ENCODE assay signal across 16 cellular contexts in genomic region chrX:49242545-49243066, GRCh38. TPM values are rescaled to one million over a fixed set of nuclear protein-coding genes. Genes with fewer than 3 reads are reported as not detected.
DNase-seq lines count a peak whose midpoint lies in the region; TF ChIP-seq lines count a peak whose summit lies in the region.
"Had no signal": no experiment of that assay in that cellular context is flagged by ENCODE, and none has a peak within 500 bp of the region (broad histone marks: within the 10 kb centered on the region; RNA-seq: fewer than 3 reads in every experiment).

No MANE protein-coding gene starts in this region.

- no peak overlapping the region for H3K4me3 ChIP-seq in epithelial cell of esophagus (ENCODE audit: low read length)
- H3K4me3 ChIP-seq: PC-9 had no signal

- peak overlapping the region; percentile 19 for H3K27ac ChIP-seq in RWPE1
- H3K27ac ChIP-seq: PC-9 had no signal

- DNase-seq in Daoy (ENCODE audit: low read depth) (peak; percentile 20), HCEC 1CT (peak; percentile 6), RWPE1 (ENCODE audit: low spot score) (peak; percentile 3), epithelial cell of esophagus (ENCODE audit: low read depth) (peak; percentile 2), amygdala (lab: John Stamatoyannopoulos, UW) (no peak), DMS153 (lab: John Stamatoyannopoulos, UW) (no peak), NCI-H1436 (lab: John Stamatoyannopoulos, UW) (no peak)
- no peak for DNase-seq in activated CD4-positive, alpha-beta T cell treated with anti-CD3 and anti-CD28 coated beads for 4 hours
- DNase-seq: CD4-positive, CD25-positive, alpha-beta regulatory T cell; GF-D8; GOT3; Kasumi-1; NCI-H1694; NCI-H345; PC-9; SHP77 had no signal

- POLR2A ChIA-PET in RWPE1 (lab: Yijun Ruan, JAX; ENCODE audit: low non-redundant PET) = no interaction called here

- CTCF ChIA-PET in RWPE1 (lab: Yijun Ruan, JAX) = no interaction called here

- no peak for TF ChIP-seq CTCF in RWPE1 (conservative IDR thresholded peaks at IDR 0.05; ENCODE audit: low read depth)
- no peak for TF ChIP-seq CTCF in epithelial cell of esophagus (IDR thresholded peaks at IDR 0.05; ENCODE audit: insufficient read depth, low read depth, low read length, missing control alignments)

RNA-seq across cellular contexts. Expression of gene CCDC22, which starts 7.3 kb away (rescaled TPM):
- 12.3 and 12.4 TPM in 2 replicates for total RNA-seq in Daoy (2014; rRNA removed; shearing (Covaris generic))

RNA-seq across cellular contexts. Expression of gene CACNA1F, which starts 9.5 kb away (rescaled TPM):
- total RNA-seq in Daoy (2014; rRNA removed; shearing (Covaris generic)) = not detected in 2 replicates
- total RNA-seq: PC-9 had no signal

RNA-seq across cellular contexts. Expression of gene FOXP3, which starts 21.9 kb away (rescaled TPM):
- not detected in 2 replicates for total RNA-seq in Daoy (2014; rRNA removed; shearing (Covaris generic))
- total RNA-seq: PC-9 had no signal

RNA-seq across cellular contexts. Expression of gene PPP1R3F, which starts 27.0 kb away (rescaled TPM):
- 6.5 and 7.2 TPM in 2 replicates for total RNA-seq in Daoy (2014; rRNA removed; shearing (Covaris generic))

RNA-seq across cellular contexts. Expression of gene SYP, which starts 42.6 kb away (rescaled TPM):
- 7.5 and 7.6 TPM in 2 replicates for total RNA-seq in Daoy (2014; rRNA removed; shearing (Covaris generic))

Comparison
In these comparisons a context has a peak if more than half of its experiments do, and no peak if none do; other contexts are left out.
1. DNase-seq: peak in Daoy (single experiment), HCEC 1CT (single experiment), RWPE1 (single experiment) and epithelial cell of esophagus (single experiment); none in activated CD4-positive, alpha-beta T cell treated with anti-CD3 and anti-CD28 coated beads for 4 hours (0 of 2), amygdala (0 of 56), DMS153 (single experiment) and NCI-H1436 (single experiment).